9 cellular contexts compared by ENCODE assay signal in genomic region chr9:33750307-33750838, GRCh38. TPM values are rescaled to one million over a fixed set of nuclear protein-coding genes. Genes with fewer than 3 reads are reported as not detected.
DNase-seq lines count a peak whose midpoint lies in the region; ATAC-seq and TF ChIP-seq lines count a peak whose summit lies in the region.
"Had no signal": no experiment of that assay in that cellular context is flagged by ENCODE, and none has a peak within 500 bp of the region (broad histone marks: within the 10 kb centered on the region; RNA-seq: fewer than 3 reads in every experiment).

No MANE protein-coding gene starts in this region.

- POLR2A ChIA-PET in GM10248 (lab: Yijun Ruan, JAX) = no interaction called here

- intact Hi-C loops in Right ventricle myocardium superior (cut with DNase I) (no loop called here), ascending aorta (cut with DNase I) (no loop called here), upper lobe of right lung (cut with DNase I) (no loop called here)

- H3K9me3 Mint-ChIP-seq in stimulated activated memory B cell treated with anti-CD40 and anti-IgM and Interleukin-4, amounts not matched to agents 10 μg/mL and 1 μg/mL and 100 μg/mL, for 72 hours = no peaks in the 10 kb centered on the region

- H3K4me3 ChIP-seq in right atrium auricular region (peak overlapping the region in 1 of 2 donors; percentile 34), ascending aorta (peak overlapping the region; percentile 23 to 40), upper lobe of right lung (no peak overlapping the region)

- DNase-seq in Right ventricle myocardium superior (no peak), right atrium auricular region (ENCODE audit: low spot score) (no peak), ascending aorta (ENCODE audit: low spot score in 2 of 2) (no peak), hepatic stellate cell (ENCODE audit: low spot score) (peak; percentile 47), upper lobe of right lung (no peak), NCI-H1436 (lab: John Stamatoyannopoulos, UW) (no peak), GM10248 (ENCODE audit: extremely low spot score) (no peak)
- DNase-seq: OCI-M1 had no signal

- TF ChIP-seq CTCF in right atrium auricular region (IDR thresholded peaks at IDR 0.05) (no peak), ascending aorta (IDR thresholded peaks at IDR 0.05) (no peak), upper lobe of right lung (IDR thresholded peaks at IDR 0.05) (no peak), GM10248 (IDR thresholded peaks at IDR 0.05; ENCODE audit: control extremely low read depth, extremely low read depth, low read depth, missing control alignments) (no peak)

- H3K27ac ChIP-seq in right atrium auricular region = no peak overlapping the region
- H3K27ac ChIP-seq in ascending aorta = no peak overlapping the region
- H3K27ac ChIP-seq in upper lobe of right lung = no peak overlapping the region

- H3K9me3 ChIP-seq in right atrium auricular region (no peaks in the 10 kb centered on the region), ascending aorta (no peaks in the 10 kb centered on the region), upper lobe of right lung (no peaks in the 10 kb centered on the region)

- H3K4me3 Mint-ChIP-seq in stimulated activated memory B cell treated with anti-CD40 and anti-IgM and Interleukin-4, amounts not matched to agents 10 μg/mL and 1 μg/mL and 100 μg/mL, for 72 hours = no peak overlapping the region

- no peaks in the 10 kb centered on the region for H3K36me3 Mint-ChIP-seq in stimulated activated memory B cell treated with anti-CD40 and anti-IgM and Interleukin-4, amounts not matched to agents 10 μg/mL and 1 μg/mL and 100 μg/mL, for 72 hours

- peaks cover 72% of the 10 kb centered on the region for H3K27me3 Mint-ChIP-seq in stimulated activated memory B cell treated with anti-CD40 and anti-IgM and Interleukin-4, amounts not matched to agents 10 μg/mL and 1 μg/mL and 100 μg/mL, for 72 hours

- peaks cover 7% of the 10 kb centered on the region for H3K4me1 Mint-ChIP-seq in stimulated activated memory B cell treated with anti-CD40 and anti-IgM and Interleukin-4, amounts not matched to agents 10 μg/mL and 1 μg/mL and 100 μg/mL, for 72 hours

- ATAC-seq in Right ventricle myocardium superior (ENCODE audit: poor library complexity) (peak; percentile 81), upper lobe of right lung (peak; percentile 65)
- ATAC-seq in stimulated activated memory B cell treated with anti-CD40 and anti-IgM and Interleukin-4, amounts not matched to agents 10 μg/mL and 1 μg/mL and 100 μg/mL, for 72 hours = no peak

- H3K4me1 ChIP-seq in right atrium auricular region (peaks cover 0 to 12% of the 10 kb centered on the region in 2 donors), ascending aorta (peaks cover 0 to 8% of the 10 kb centered on the region in 2 donors), upper lobe of right lung (peaks cover 4% of the 10 kb centered on the region)

- H3K27me3 ChIP-seq in right atrium auricular region (peaks cover 0 to 9% of the 10 kb centered on the region in 2 donors), ascending aorta (peaks cover 5% of the 10 kb centered on the region), upper lobe of right lung (peaks cover 31% of the 10 kb centered on the region)

- H3K36me3 ChIP-seq in right atrium auricular region (no peaks in the 10 kb centered on the region), ascending aorta (no peaks in the 10 kb centered on the region), upper lobe of right lung (no peaks in the 10 kb centered on the region)

- CTCF ChIA-PET in GM10248 (lab: Yijun Ruan, JAX) = interaction anchor here (1.2 to 1.5 kb wide), 2 partner anchors 28 to 29 kb away, joined by 4 to 8 read pairs; no protein-coding TSS in a partner anchor

- H3K27ac Mint-ChIP-seq in stimulated activated memory B cell treated with anti-CD40 and anti-IgM and Interleukin-4, amounts not matched to agents 10 μg/mL and 1 μg/mL and 100 μg/mL, for 72 hours = no peak overlapping the region

RNA-seq across cellular contexts. Expression of gene PRSS3, which starts 45.0 kb away (rescaled TPM):
- total RNA-seq in Right ventricle myocardium superior (not detected), right atrium auricular region (1 to 10 TPM in 1 of 2 donors, not detected in 1; 3.5 TPM), ascending aorta (not detected), upper lobe of right lung (not detected)
